ENCODE assay signal across 18 cellular contexts in the genomic region with DNA sequence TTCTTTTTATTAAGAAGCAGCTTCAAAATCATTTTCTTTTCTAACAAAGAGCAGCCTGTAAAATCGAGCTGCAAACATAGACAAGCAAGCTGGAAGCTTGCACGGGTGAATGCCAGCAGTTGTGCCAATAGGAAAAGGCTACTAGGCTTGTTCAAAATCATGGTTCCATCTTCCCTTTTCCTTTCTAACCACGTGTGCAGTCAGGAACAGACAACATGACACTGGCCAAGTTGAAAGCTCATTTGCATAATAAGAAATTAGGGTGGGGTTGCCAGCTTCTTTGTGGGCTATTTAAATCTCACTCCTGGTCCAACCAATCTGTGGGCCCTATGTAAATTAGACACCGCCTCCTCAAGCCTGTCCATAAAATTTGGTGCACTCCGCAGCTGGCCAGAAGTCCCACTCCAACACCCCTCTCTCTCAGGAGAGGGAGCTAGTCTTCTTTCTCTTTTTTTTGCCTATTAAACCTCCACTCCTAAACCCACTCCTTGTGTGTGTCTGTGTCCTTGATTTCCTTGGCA.
DNase-seq lines count a peak whose midpoint lies in the region; ATAC-seq and TF ChIP-seq lines count a peak whose summit lies in the region.
"Had no signal": no experiment of that assay in that cellular context is flagged by ENCODE, and none has a peak within 500 bp of the region (broad histone marks: within the 10 kb centered on the region; RNA-seq: fewer than 3 reads in every experiment).

No MANE protein-coding gene starts in this region.

- H3K9me3 ChIP-seq in adrenal gland (replicated peaks in 1 of 3): no peaks in the 10 kb centered on the region
- H3K9me3 ChIP-seq: upper lobe of left lung had no signal

- no peaks in the 10 kb centered on the region for H3K79me2 ChIP-seq in mesendoderm (ENCODE audit: control insufficient read depth, insufficient read depth, low read length)

- WGBS in mesendoderm (ENCODE audit: extremely low coverage, insufficient coverage, low lambda C conversion rate): no CpG with 5 or more reads among the region's 5 CpGs
- WGBS in adrenal gland, 4 donors: 67 to 70% (median 69%) methylated on average over 5 of the region's 5 CpGs

- no peak overlapping the region for H2BK120ac ChIP-seq in mesendoderm (ENCODE audit: low read depth, low read length)

- DNase-seq in G401 (ENCODE audit: low spot score) (peak; percentile 34), NAMALWA (ENCODE audit: low spot score) (peak; percentile 2), RKO (ENCODE audit: low spot score) (peak; percentile 55), mesendoderm (peak; percentile 32), adrenal gland (no peak)
- no peak for DNase-seq in effector CD8-positive, alpha-beta T cell (lab: John Stamatoyannopoulos, UW)
- DNase-seq: activated CD8-positive, alpha-beta memory T cell treated with anti-CD3 and anti-CD28 coated beads, Interleukin-2, amount 50 U/mL, for 48 hours; activated effector memory CD4-positive, alpha-beta T cell treated with anti-CD3 and anti-CD28 coated beads, Interleukin-2, amount 50 U/mL, for 16 hours; GOT3; mesenchymal stem cell; NCI-H1092 treated with DMSO at 0.1 percent for 48 hours; posterior cingulate gyrus; stimulated activated CD4-positive, alpha-beta T cell treated with anti-CD3 and anti-CD28 coated beads, Interleukin-2, amount 100 ng/mL, for 24 hours; stimulated activated naive CD8-positive, alpha-beta T cell treated with anti-CD3 and anti-CD28 coated beads, Interleukin-15, amount 100 ng/mL, for 72 hours; upper lobe of left lung had no signal

- no peak overlapping the region for H3K18ac ChIP-seq in mesendoderm (ENCODE audit: low read length)

- TF ChIP-seq POLR2A in adrenal gland (IDR thresholded peaks at IDR 0.05): no peak

- no peak overlapping the region for H3K4me3 ChIP-seq in mesendoderm (ENCODE audit: low read length)
- H3K4me3 ChIP-seq in adrenal gland: no peak overlapping the region

- no peak overlapping the region for H3K23ac ChIP-seq in mesendoderm (ENCODE audit: low read length)

- H3K27ac ChIP-seq in mesendoderm (ENCODE audit: low read depth, low read length) (no peak overlapping the region), adrenal gland (no peak overlapping the region)
- H3K27ac ChIP-seq: upper lobe of left lung had no signal

- no peak overlapping the region for H3K56ac ChIP-seq in mesendoderm (ENCODE audit: low read length)

- H4K8ac ChIP-seq in mesendoderm (ENCODE audit: low read depth, low read length): no peak overlapping the region

- ATAC-seq in HG03378 (IDR thresholded peaks at IDR 0.05; ENCODE audit: unreplicated experiment) (no peak), GM19397 (IDR thresholded peaks at IDR 0.05; ENCODE audit: unreplicated experiment) (no peak)
- ATAC-seq: natural killer cell treated with Interleukin-12 subunit alpha and Interleukin-12 subunit beta and Interleukin-15 and Interleukin-18, amount 100 ng/mL, for 72 hours; stimulated activated naive CD8-positive, alpha-beta T cell treated with anti-CD3 and anti-CD28 coated beads, Interleukin-15, amount 100 ng/mL, for 72 hours had no signal

- H2BK5ac ChIP-seq in mesendoderm (ENCODE audit: low read length): no peak overlapping the region

- H3K27me3 ChIP-seq in mesendoderm (ENCODE audit: insufficient read depth, low read length, poor library complexity) (no peaks in the 10 kb centered on the region), adrenal gland (no peaks in the 10 kb centered on the region)
- H3K27me3 ChIP-seq: upper lobe of left lung had no signal

- intact Hi-C loops in adrenal gland (cut with DNase I): no loop called here

- H2AK5ac ChIP-seq in mesendoderm (ENCODE audit: low read length): no peak overlapping the region

- no peak overlapping the region for H3K4me2 ChIP-seq in mesendoderm (ENCODE audit: low read length)

- no peak overlapping the region for H4K5ac ChIP-seq in mesendoderm (ENCODE audit: low read length)

- H3K4ac ChIP-seq in mesendoderm (ENCODE audit: low read depth, low read length): no peak overlapping the region

- H3K4me1 ChIP-seq in mesendoderm (ENCODE audit: control insufficient read depth, low read depth, low read length): no peaks in the 10 kb centered on the region
- no peaks in the 10 kb centered on the region for H3K4me1 ChIP-seq in adrenal gland (replicated peaks in 1 of 2)
- H3K4me1 ChIP-seq: upper lobe of left lung had no signal

- in situ Hi-C loops in G401 (cut with HindIII; ENCODE audit: low sequenced_read_pairs): no loop called here

- no peak overlapping the region for H2BK15ac ChIP-seq in mesendoderm (replicated peaks; ENCODE audit: low read depth)

- no peaks in the 10 kb centered on the region for H3K79me1 ChIP-seq in mesendoderm (ENCODE audit: low read length)

- no peak overlapping the region for H3K9ac ChIP-seq in mesendoderm (ENCODE audit: low read length)

- H3K36me3 ChIP-seq in mesendoderm (ENCODE audit: control insufficient read depth, insufficient read depth, low read length) (no peaks in the 10 kb centered on the region), adrenal gland (replicated peaks in 1 of 2) (no peaks in the 10 kb centered on the region)
- H3K36me3 ChIP-seq: upper lobe of left lung had no signal

- no peak for TF ChIP-seq CTCF in adrenal gland (IDR thresholded peaks at IDR 0.05)

Comparison
In these comparisons a context has a peak if more than half of its experiments do, and no peak if none do; other contexts are left out.
1. DNase-seq: peak in G401 (single experiment), NAMALWA (single experiment), RKO (single experiment) and mesendoderm (single experiment); none in effector CD8-positive, alpha-beta T cell (single experiment) and adrenal gland (0 of 7).